Comparison of ENCODE assay signal across 19 cellular contexts in genomic region chr17:65885484-65885883, GRCh38.
"Had no signal": no experiment of that assay in that cellular context is flagged by ENCODE, and none has a peak within 500 bp of the region (broad histone marks: within the 10 kb centered on the region; RNA-seq: fewer than 3 reads in every experiment).

No MANE protein-coding gene starts in this region.

- H3K9ac ChIP-seq: parathyroid adenoma had no signal

- H3K4me3 Mint-ChIP-seq: activated naive CD4-positive, alpha-beta T cell treated with anti-CD3 and anti-CD28 coated beads, Interleukin-2, amount 50 U/mL, for 24 hours; effector memory CD8-positive, alpha-beta T cell; immature natural killer cell; natural killer cell; stimulated activated effector memory CD8-positive, alpha-beta T cell treated with anti-CD3 and anti-CD28 coated beads, Interleukin-12 subunit alpha, Interleukin-12 subunit beta, amount 100 ng/mL, for 72 hours had no signal

- H3K9me3 Mint-ChIP-seq: activated naive CD4-positive, alpha-beta T cell treated with anti-CD3 and anti-CD28 coated beads, Interleukin-2, amount 50 U/mL, for 24 hours; effector memory CD8-positive, alpha-beta T cell; natural killer cell; stimulated activated effector memory CD8-positive, alpha-beta T cell treated with anti-CD3 and anti-CD28 coated beads, Interleukin-12 subunit alpha, Interleukin-12 subunit beta, amount 100 ng/mL, for 72 hours had no signal

- H3K4me1 ChIP-seq: adrenal gland, heart right ventricle, parathyroid adenoma had no signal

- H3K4me1 Mint-ChIP-seq: activated naive CD4-positive, alpha-beta T cell treated with anti-CD3 and anti-CD28 coated beads, Interleukin-2, amount 50 U/mL, for 24 hours; immature natural killer cell; natural killer cell; stimulated activated effector memory CD8-positive, alpha-beta T cell treated with anti-CD3 and anti-CD28 coated beads, Interleukin-12 subunit alpha, Interleukin-12 subunit beta, amount 100 ng/mL, for 72 hours had no signal

- H2AFZ ChIP-seq: parathyroid adenoma had no signal

- H3K36me3 Mint-ChIP-seq: activated naive CD4-positive, alpha-beta T cell treated with anti-CD3 and anti-CD28 coated beads, Interleukin-2, amount 50 U/mL, for 24 hours; immature natural killer cell; natural killer cell; stimulated activated effector memory CD8-positive, alpha-beta T cell treated with anti-CD3 and anti-CD28 coated beads, Interleukin-12 subunit alpha, Interleukin-12 subunit beta, amount 100 ng/mL, for 72 hours had no signal

- H3K9me3 ChIP-seq: adrenal gland, gastroesophageal sphincter, heart right ventricle, neutrophil, thoracic aorta, upper lobe of right lung had no signal

- H3K36me3 ChIP-seq: adrenal gland, gastroesophageal sphincter, heart right ventricle, neutrophil, thoracic aorta, upper lobe of right lung, WERI-Rb-1 had no signal

- ATAC-seq: effector memory CD8-positive, alpha-beta T cell; gastroesophageal sphincter; heart right ventricle; natural killer cell; sciatic nerve; stimulated activated effector memory CD8-positive, alpha-beta T cell treated with anti-CD3 and anti-CD28 coated beads, Interleukin-12 subunit alpha, Interleukin-12 subunit beta, amount 100 ng/mL, for 72 hours; upper lobe of right lung had no signal

- H3K79me2 ChIP-seq: parathyroid adenoma had no signal

- H3K27me3 Mint-ChIP-seq: activated naive CD4-positive, alpha-beta T cell treated with anti-CD3 and anti-CD28 coated beads, Interleukin-2, amount 50 U/mL, for 24 hours; effector memory CD8-positive, alpha-beta T cell had no signal

- FAIRE-seq: astrocyte had no signal

- H3K27me3 ChIP-seq: adrenal gland, gastroesophageal sphincter, heart right ventricle, neutrophil, upper lobe of right lung had no signal

- H3K27ac ChIP-seq: adrenal gland, gastroesophageal sphincter, heart right ventricle, neutrophil, parathyroid adenoma, thoracic aorta, upper lobe of right lung, WERI-Rb-1 had no signal

- H3K27ac Mint-ChIP-seq: activated naive CD4-positive, alpha-beta T cell treated with anti-CD3 and anti-CD28 coated beads, Interleukin-2, amount 50 U/mL, for 24 hours; effector memory CD8-positive, alpha-beta T cell; immature natural killer cell; natural killer cell; stimulated activated effector memory CD8-positive, alpha-beta T cell treated with anti-CD3 and anti-CD28 coated beads, Interleukin-12 subunit alpha, Interleukin-12 subunit beta, amount 100 ng/mL, for 72 hours had no signal

- H3K4me2 ChIP-seq: smooth muscle cell had no signal

- DNase-seq: activated CD4-positive, alpha-beta T cell treated with anti-CD3 and anti-CD28 coated beads for 1 hour; activated gamma-delta T cell; adrenal gland; effector memory CD8-positive, alpha-beta T cell; heart right ventricle; immature natural killer cell; natural killer cell; stimulated activated CD4-positive, alpha-beta T cell treated with anti-CD3 and anti-CD28 coated beads, Interleukin-4, amount 100 ng/mL, for 24 hours; upper lobe of right lung; WERI-Rb-1 had no signal

- H3K4me3 ChIP-seq: adrenal gland, gastroesophageal sphincter, heart right ventricle, smooth muscle cell, thoracic aorta, upper lobe of right lung had no signal
